In the genomic region with DNA sequence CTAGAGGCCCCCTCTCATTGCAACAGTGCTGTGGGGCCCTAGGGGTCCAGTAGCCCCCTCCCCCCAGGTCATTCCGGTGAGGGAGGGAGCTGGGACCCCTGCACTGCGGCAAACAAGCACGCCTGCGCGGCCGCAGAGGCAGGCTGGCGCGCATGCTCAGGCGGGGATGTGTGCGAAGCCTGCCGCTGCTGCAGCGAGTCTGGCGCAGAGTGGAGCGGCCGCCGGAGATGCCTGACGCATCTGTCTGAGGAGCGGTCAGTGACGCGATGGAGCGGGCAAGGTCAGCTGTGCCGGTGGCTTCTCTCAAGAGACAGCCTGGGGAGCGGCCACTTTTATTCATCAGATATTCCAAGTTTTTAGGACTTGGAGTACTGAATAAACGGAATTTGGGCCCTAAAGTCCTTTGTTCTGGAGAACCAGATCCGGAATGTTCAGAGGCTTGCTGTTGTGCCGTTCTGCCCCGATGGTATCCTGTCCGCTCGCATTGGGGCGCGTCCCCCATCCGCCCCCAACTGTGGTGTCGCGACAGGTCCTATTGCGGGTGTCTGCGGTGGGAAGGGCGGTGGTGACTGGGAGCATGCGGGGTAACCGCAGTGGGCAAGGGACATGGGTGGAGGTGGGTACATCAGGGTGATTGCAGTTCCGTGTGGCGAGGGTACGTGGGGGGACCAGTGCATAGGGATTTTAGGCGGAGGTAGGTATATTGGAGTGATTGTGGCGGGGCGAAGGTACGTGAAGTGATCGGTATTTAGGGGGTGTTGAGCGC, we compare ENCODE assay signal across 8 cellular contexts. TPM values are rescaled to one million over a fixed set of nuclear protein-coding genes. Genes with fewer than 3 reads are reported as not detected.
A peak's percentile ranks its signal among the peaks of the same experiment; 100 is the strongest.
DNase-seq lines count a peak whose midpoint lies in the region; ATAC-seq lines count a peak whose summit lies in the region.

SNRPN (plus strand) TSS at position 205 of the 766 bp plus-strand sequence. CDS start 19,467 bp downstream, outside the sequence.
SNURF (plus strand) TSS at position 205 of the 766 bp plus-strand sequence; CDS start at position 267, 62 bp downstream.

- peak; percentile 30 to 40 for DNase-seq in NCI-H187 (lab: John Stamatoyannopoulos, UW)
- DNase-seq in NCI-H187 treated with DMSO at 0.1 percent for 48 hours (lab: John Stamatoyannopoulos, UW): no peak
- DNase-seq in RPMI7951 (ENCODE audit: low read depth): peak; percentile 68
- peak; percentile 54 for DNase-seq in activated gamma-delta T cell treated with Interleukin-2 at 50 U/mL for 16 hours
- peak; percentile 38 for DNase-seq in foreskin melanocyte

- ATAC-seq in HG03196 (IDR thresholded peaks at IDR 0.05; ENCODE audit: unreplicated experiment): peak; percentile 58

- peak within 1 kb of the TSS; percentile 89 for H3K4me3 ChIP-seq in neuron (ENCODE audit: low read length)
- H3K4me3 ChIP-seq in stomach smooth muscle (ENCODE audit: low read length in 2 of 2): peak within 1 kb of the TSS; percentile 87 to 91

- H3K36me3 ChIP-seq in neuron (ENCODE audit: insufficient read depth, low read length): peaks cover 3% of the 10 kb centered on the region
- no peaks in the 10 kb centered on the region for H3K36me3 ChIP-seq in stomach smooth muscle (ENCODE audit: control insufficient read depth in 2 of 2, insufficient read depth in 2 of 2, low read length in 2 of 2)

- H2AFZ ChIP-seq in neuron (ENCODE audit: low read depth, low read length): no peak within 1 kb of the TSS

- H3K27me3 ChIP-seq in neuron (ENCODE audit: insufficient read depth, low read length) (no peaks in the 10 kb centered on the region), stomach smooth muscle (ENCODE audit: control insufficient read depth in 1 of 2, insufficient read depth in 2 of 2, low read length in 2 of 2) (no peaks in the 10 kb centered on the region)

- no peaks in the 10 kb centered on the region for H3K9me3 ChIP-seq in neuron (ENCODE audit: low read length)
- H3K9me3 ChIP-seq in stomach smooth muscle (ENCODE audit: control insufficient read depth in 2 of 2, low read length in 2 of 2): no peaks in the 10 kb centered on the region

- H3K4me1 ChIP-seq in neuron (ENCODE audit: insufficient read depth, low read length): peaks cover 3% of the 10 kb centered on the region
- no peaks in the 10 kb centered on the region for H3K4me1 ChIP-seq in stomach smooth muscle (ENCODE audit: control insufficient read depth, insufficient read depth, low read length)

- peak within 1 kb of the TSS; percentile 87 for H3K27ac ChIP-seq in stomach smooth muscle (ENCODE audit: low read length)

- peak within 1 kb of the TSS; percentile 73 to 85 for H3K9ac ChIP-seq in stomach smooth muscle (ENCODE audit: low read length in 2 of 2)

RNA-seq across cellular contexts. Expression of gene SNRPN, which starts in this region (rescaled TPM):
- 79.4 and 81.6 TPM in 2 replicates for total RNA-seq in RPMI7951 (2014; rRNA removed; shearing (Covaris generic))

RNA-seq across cellular contexts. Expression of gene SNURF, which starts in this region (rescaled TPM):
- 9.8 and 13.6 TPM in 2 replicates for total RNA-seq in RPMI7951 (2014; rRNA removed; shearing (Covaris generic))
